Comparison of ENCODE assay signal across 8 cellular contexts in genomic region chr11:76445122-76446084, GRCh38. TPM values are rescaled to one million over a fixed set of nuclear protein-coding genes. Genes with fewer than 3 reads are reported as not detected.
DNase-seq lines count a peak whose midpoint lies in the region; ATAC-seq and TF ChIP-seq lines count a peak whose summit lies in the region.

No MANE protein-coding gene starts in this region.

- peak overlapping the region; percentile 84 to 95 (median 89) for H3K27ac ChIP-seq in Peyer's patch
- H3K27ac ChIP-seq in naive thymus-derived CD4-positive, alpha-beta T cell (ENCODE audit: low read depth, low read length), result peak overlapping the region; percentile 92

- no peaks in the 10 kb centered on the region for H3K9me3 ChIP-seq in Peyer's patch
- no peaks in the 10 kb centered on the region for H3K9me3 ChIP-seq in naive thymus-derived CD4-positive, alpha-beta T cell (ENCODE audit: control insufficient read depth in 2 of 3, low read length in 3 of 3)

- H3K9me3 Mint-ChIP-seq in activated T-helper 17 cell treated with anti-CD3 and anti-CD28 coated beads, Interleukin-2, amount 50 U/mL, for 72 hours, result no peaks in the 10 kb centered on the region
- no peaks in the 10 kb centered on the region for H3K9me3 Mint-ChIP-seq in naive thymus-derived CD4-positive, alpha-beta T cell
- H3K9me3 Mint-ChIP-seq in stimulated activated memory B cell treated with anti-CD40 and anti-IgM and Interleukin-4, amounts not matched to agents 10 μg/mL and 1 μg/mL and 100 μg/mL, for 72 hours, result no peaks in the 10 kb centered on the region

- CTCF ChIA-PET in naive thymus-derived CD4-positive, alpha-beta T cell (lab: Charles Lee), result no interaction called here

- peak; percentile 77 for DNase-seq in Caki2 (ENCODE audit: low read depth)
- peak; percentile 46 for DNase-seq in Jurkat, Clone E6-1 (ENCODE audit: low read depth, low spot score)
- DNase-seq in Peyer's patch, result peak; percentile 56 to 84 (median 83)
- DNase-seq in fibroblast of mammary gland (ENCODE audit: low read depth), result peak; percentile 85
- DNase-seq in naive thymus-derived CD4-positive, alpha-beta T cell, result peak in 7 of 9 donors; percentile 5 to 68 (median 20)

- peaks cover 0 to 18% (median 0%) of the 10 kb centered on the region in 3 donors for H3K36me3 ChIP-seq in Peyer's patch
- H3K36me3 ChIP-seq in naive thymus-derived CD4-positive, alpha-beta T cell (ENCODE audit: control insufficient read depth in 2 of 3, insufficient read depth in 3 of 3, low read length in 3 of 3), result peaks cover 0 to 8% (median 6%) of the 10 kb centered on the region in 3 experiments

- TF ChIP-seq CTCF in Peyer's patch (IDR thresholded peaks at IDR 0.05) (peak in 1 of 6 experiments; percentile 6), fibroblast of mammary gland (conservative IDR thresholded peaks at IDR 0.05; ENCODE audit: control insufficient read depth, insufficient read depth, low read depth, low read length) (no peak)

- POLR2A ChIA-PET in naive thymus-derived CD4-positive, alpha-beta T cell (lab: Charles Lee), result interaction anchor here (1.5 to 2.4 kb wide), 2 partner anchors 9 to 63 kb away, joined by 7 to 8 read pairs; partner anchors contain the start of gene GVQW3

- intact Hi-C loops in naive thymus-derived CD4-positive, alpha-beta T cell (cut with micrococcal nuclease), result loop anchor here (1.0 to 10.0 kb wide), 9 partner anchors 64 to 1851 kb away; partner anchors contain the start of genes AAMDC (in 1 of the 2), ACER3 (in 1 of the 2), GVQW3 (in 1 of the 2) and POLD3 (in 1 of the 2)

- peak overlapping the region; percentile 96 for H3K4me3 ChIP-seq in Jurkat, Clone E6-1 (ENCODE audit: low read length)
- H3K4me3 ChIP-seq in Peyer's patch (peak overlapping the region; percentile 80 to 94 (median 86)), fibroblast of mammary gland (ENCODE audit: control insufficient read depth, low read depth, low read length) (peak overlapping the region; percentile 83)
- H3K4me3 ChIP-seq in naive thymus-derived CD4-positive, alpha-beta T cell (ENCODE audit: low read length), result peak overlapping the region; percentile 95

- peaks cover 19% of the 10 kb centered on the region for H3K4me1 Mint-ChIP-seq in activated T-helper 17 cell treated with anti-CD3 and anti-CD28 coated beads, Interleukin-2, amount 50 U/mL, for 72 hours
- H3K4me1 Mint-ChIP-seq in naive thymus-derived CD4-positive, alpha-beta T cell, result peaks cover 34 to 64% (median 49%) of the 10 kb centered on the region in 7 donors
- H3K4me1 Mint-ChIP-seq in stimulated activated memory B cell treated with anti-CD40 and anti-IgM and Interleukin-4, amounts not matched to agents 10 μg/mL and 1 μg/mL and 100 μg/mL, for 72 hours, result peaks cover 45% of the 10 kb centered on the region

- H3K4me1 ChIP-seq in Peyer's patch, result peaks cover 0 to 18% (median 0%) of the 10 kb centered on the region in 4 donors
- peaks cover 12 to 19% of the 10 kb centered on the region in 2 donors for H3K4me1 ChIP-seq in naive thymus-derived CD4-positive, alpha-beta T cell (ENCODE audit: control insufficient read depth in 2 of 2, insufficient read depth in 2 of 2, low read length in 2 of 2)

- peaks cover 90% of the 10 kb centered on the region for H3K36me3 Mint-ChIP-seq in activated T-helper 17 cell treated with anti-CD3 and anti-CD28 coated beads, Interleukin-2, amount 50 U/mL, for 72 hours (ENCODE audit: low read depth)
- H3K36me3 Mint-ChIP-seq in naive thymus-derived CD4-positive, alpha-beta T cell, result peaks cover 5 to 21% (median 13%) of the 10 kb centered on the region in 5 donors
- H3K36me3 Mint-ChIP-seq in stimulated activated memory B cell treated with anti-CD40 and anti-IgM and Interleukin-4, amounts not matched to agents 10 μg/mL and 1 μg/mL and 100 μg/mL, for 72 hours, result peaks cover 19% of the 10 kb centered on the region

- peak; percentile 24 for ATAC-seq in GM21526 (IDR thresholded peaks at IDR 0.05; ENCODE audit: low FRiP score, unreplicated experiment)
- ATAC-seq in activated T-helper 17 cell treated with anti-CD3 and anti-CD28 coated beads, Interleukin-2, amount 50 U/mL, for 72 hours (replicated peaks), result peak; percentile 58
- ATAC-seq in naive thymus-derived CD4-positive, alpha-beta T cell, result peak; percentile 3
- ATAC-seq in stimulated activated memory B cell treated with anti-CD40 and anti-IgM and Interleukin-4, amounts not matched to agents 10 μg/mL and 1 μg/mL and 100 μg/mL, for 72 hours, result peak; percentile 37

- H3K27me3 Mint-ChIP-seq in activated T-helper 17 cell treated with anti-CD3 and anti-CD28 coated beads, Interleukin-2, amount 50 U/mL, for 72 hours, result no peaks in the 10 kb centered on the region
- H3K27me3 Mint-ChIP-seq in naive thymus-derived CD4-positive, alpha-beta T cell, result no peaks in the 10 kb centered on the region
- H3K27me3 Mint-ChIP-seq in stimulated activated memory B cell treated with anti-CD40 and anti-IgM and Interleukin-4, amounts not matched to agents 10 μg/mL and 1 μg/mL and 100 μg/mL, for 72 hours, result no peaks in the 10 kb centered on the region

- H3K27me3 ChIP-seq in Peyer's patch, result no peaks in the 10 kb centered on the region
- no peaks in the 10 kb centered on the region for H3K27me3 ChIP-seq in naive thymus-derived CD4-positive, alpha-beta T cell (ENCODE audit: control insufficient read depth in 2 of 2, insufficient read depth in 2 of 2, low read length in 2 of 2)

- peak; percentile 32 to 45 for TF ChIP-seq POLR2A in Peyer's patch (IDR thresholded peaks at IDR 0.05)

- in situ Hi-C loops in Caki2 (cut with HindIII; ENCODE audit: low pct_unique_long_range_greater_than_20kb, low sequenced_read_pairs), result no loop called here

- peak overlapping the region; percentile 98 for H3K4me3 Mint-ChIP-seq in activated T-helper 17 cell treated with anti-CD3 and anti-CD28 coated beads, Interleukin-2, amount 50 U/mL, for 72 hours
- peak overlapping the region; percentile 91 to 99 (median 96) for H3K4me3 Mint-ChIP-seq in naive thymus-derived CD4-positive, alpha-beta T cell
- peak overlapping the region; percentile 95 for H3K4me3 Mint-ChIP-seq in stimulated activated memory B cell treated with anti-CD40 and anti-IgM and Interleukin-4, amounts not matched to agents 10 μg/mL and 1 μg/mL and 100 μg/mL, for 72 hours

- H3K27ac Mint-ChIP-seq in activated T-helper 17 cell treated with anti-CD3 and anti-CD28 coated beads, Interleukin-2, amount 50 U/mL, for 72 hours, result peak overlapping the region; percentile 100
- peak overlapping the region; percentile 91 to 98 (median 97) for H3K27ac Mint-ChIP-seq in naive thymus-derived CD4-positive, alpha-beta T cell
- peak overlapping the region; percentile 90 for H3K27ac Mint-ChIP-seq in stimulated activated memory B cell treated with anti-CD40 and anti-IgM and Interleukin-4, amounts not matched to agents 10 μg/mL and 1 μg/mL and 100 μg/mL, for 72 hours

RNA-seq across cellular contexts. Expression of gene EMSY, which starts 0.6 kb away (rescaled TPM):
- 0.52 and 11.3 TPM in 2 replicates for total RNA-seq in Caki2 (2014; rRNA removed; shearing (Covaris generic); ENCODE audit: low replicate concordance)
- 22.6 TPM for polyA plus RNA-seq in Jurkat, Clone E6-1 (2012; ENCODE audit: insufficient read depth, insufficient read length)
- total RNA-seq in Peyer's patch, result 10 to 100 TPM; 27.6 to 36.5 (median 32.0) TPM
- total RNA-seq in activated T-helper 17 cell treated with anti-CD3 and anti-CD28 coated beads, Interleukin-2, amount 50 U/mL, for 72 hours, result 10 to 100 TPM; 30.3 to 52.1 TPM
- 10 to 100 TPM; 35.5 to 49.0 (median 40.0) TPM for total RNA-seq in naive thymus-derived CD4-positive, alpha-beta T cell
- polyA plus RNA-seq in naive thymus-derived CD4-positive, alpha-beta T cell, result 10 to 100 TPM; 25.9 to 27.2 TPM

Comparison
In these comparisons a context has a peak if more than half of its experiments do, and no peak if none do; other contexts are left out.
1. Peak in every context shown above with its lines: DNase-seq, ATAC-seq, H3K4me3 ChIP-seq and H3K27ac ChIP-seq.
2. DNase-seq: peak in every context shown above with its lines; median percentile 85 in fibroblast of mammary gland; 83 in Peyer's patch; 77 in Caki2; 46 in Jurkat, Clone E6-1; 20 in naive thymus-derived CD4-positive, alpha-beta T cell.
3. ATAC-seq: peak in every context shown above with its lines; median percentile 58 in activated T-helper 17 cell treated with anti-CD3 and anti-CD28 coated beads, Interleukin-2, amount 50 U/mL, for 72 hours; 37 in stimulated activated memory B cell treated with anti-CD40 and anti-IgM and Interleukin-4, amounts not matched to agents 10 μg/mL and 1 μg/mL and 100 μg/mL, for 72 hours; 24 in GM21526; 3 in naive thymus-derived CD4-positive, alpha-beta T cell.